Comparison of ENCODE assay signal across 27 cellular contexts in genomic region chr3:74537164-74537563, GRCh38.
A peak's percentile ranks its signal among the peaks of the same experiment; 100 is the strongest.
DNase-seq lines count a peak whose midpoint lies in the region; ATAC-seq, FAIRE-seq and TF ChIP-seq lines count a peak whose summit lies in the region.
"Had no signal": no experiment of that assay in that cellular context is flagged by ENCODE, and none has a peak within 500 bp of the region (broad histone marks: within the 10 kb centered on the region; RNA-seq: fewer than 3 reads in every experiment).

No MANE protein-coding gene starts in this region.

- DNase-seq in AG09319 (ENCODE audit: extremely low read depth, low read depth) (peak; percentile 67), IMR-90 (peak; percentile 80), fibroblast of peridontal ligament (ENCODE audit: extremely low read depth) (peak; percentile 79), sciatic nerve (ENCODE audit: low spot score) (peak; percentile 74), testis (no peak), D721Med (ENCODE audit: insufficient read length, low spot score) (no peak), foreskin melanocyte (no peak)
- DNase-seq in activated T-helper 2 cell treated with anti-CD3 and anti-CD28 coated beads, Interferon-gamma antibody, Interleukin-2, Interleukin-4, amounts not matched to agents 10 μg/mL and 5 μg/mL and 100 μg/mL, durations not matched to agents 14 hours and 24 hours and 36 hours (ENCODE audit: low spot score) = no peak
- DNase-seq: activated CD4-positive, alpha-beta T cell treated with anti-CD3 and anti-CD28 coated beads, Interleukin-2, amount 10 ng/mL, durations not matched to agents 7 days and 5 days; activated naive CD4-positive, alpha-beta T cell treated with anti-CD3 and anti-CD28 coated beads for 36 hours; Caco-2; dermis blood vessel endothelial cell; KG1; NCI-H1092; NCI-H2081; NCI-H510A treated with DMSO at 0.1 percent for 48 hours; SHP77 treated with DMSO at 0.1 percent for 48 hours; stimulated activated CD4-positive, alpha-beta T cell treated with anti-CD3 and anti-CD28 coated beads, Interleukin-15, amount 100 ng/mL, for 24 hours had no signal

- no peak overlapping the region for H3K14ac ChIP-seq in IMR-90 (replicated peaks; ENCODE audit: low read depth, low read length)

- H3K4me1 Mint-ChIP-seq in activated T-helper 2 cell treated with anti-CD3 and anti-CD28 coated beads, Interferon-gamma antibody, Interleukin-2, Interleukin-4, amounts not matched to agents 10 μg/mL and 5 μg/mL and 100 μg/mL, durations not matched to agents 14 hours and 24 hours and 36 hours (ENCODE audit: low read depth) = no peaks in the 10 kb centered on the region
- H3K4me1 Mint-ChIP-seq: activated CD4-positive, alpha-beta T cell treated with anti-CD3 and anti-CD28 coated beads, Interleukin-2, amount 10 ng/mL, durations not matched to agents 7 days and 5 days; B cell; stimulated activated effector memory CD8-positive, alpha-beta T cell treated with anti-CD3 and anti-CD28 coated beads, Interleukin-12 subunit alpha, Interleukin-12 subunit beta, amount 100 ng/mL, for 72 hours had no signal

- no peaks in the 10 kb centered on the region for H4K20me1 ChIP-seq in IMR-90 (ENCODE audit: insufficient read depth, low read length)

- no peak for TF ChIP-seq CTCF in AG09319 (IDR thresholded peaks at IDR 0.05; ENCODE audit: low read depth, low read length)
- no peak for TF ChIP-seq CTCF in IMR-90 (conservative IDR thresholded peaks at IDR 0.05; ENCODE audit: low read depth, low read length)
- TF ChIP-seq CTCF in testis (IDR thresholded peaks at IDR 0.05) = no peak
- TF ChIP-seq CTCF in D721Med (IDR thresholded peaks at IDR 0.05; ENCODE audit: insufficient read depth, missing control alignments) = no peak

- no peak overlapping the region for H2BK120ac ChIP-seq in IMR-90 (ENCODE audit: low read depth, low read length)

- H4K91ac ChIP-seq in IMR-90 (ENCODE audit: insufficient read depth, low read depth, low read length) = no peak overlapping the region

- H3K4me3 ChIP-seq in IMR-90 (ENCODE audit: insufficient read depth, low read depth, low read length) (no peak overlapping the region), testis (no peak overlapping the region)
- H3K4me3 ChIP-seq: heart left ventricle had no signal

- dilution Hi-C loops in IMR-90 (cut with HindIII; ENCODE audit: low sequenced_read_pairs, unreplicated experiment) = no loop called here

- no peak overlapping the region for H3K4me2 ChIP-seq in IMR-90 (ENCODE audit: low read depth, low read length)

- H3K9me1 ChIP-seq in IMR-90 (ENCODE audit: insufficient read depth, low read length) = no peaks in the 10 kb centered on the region

- H3K36me3 Mint-ChIP-seq in activated T-helper 2 cell treated with anti-CD3 and anti-CD28 coated beads, Interferon-gamma antibody, Interleukin-2, Interleukin-4, amounts not matched to agents 10 μg/mL and 5 μg/mL and 100 μg/mL, durations not matched to agents 14 hours and 24 hours and 36 hours (ENCODE audit: low read depth) = no peaks in the 10 kb centered on the region
- H3K36me3 Mint-ChIP-seq: brain; natural killer cell treated with Interleukin-12 subunit alpha and Interleukin-12 subunit beta and Interleukin-15 and Interleukin-18, amount 100 ng/mL, for 72 hours; stimulated activated effector memory CD8-positive, alpha-beta T cell treated with anti-CD3 and anti-CD28 coated beads, Interleukin-12 subunit alpha, Interleukin-12 subunit beta, amount 100 ng/mL, for 72 hours; type B pancreatic cell had no signal

- peaks cover 17% of the 10 kb centered on the region for H3K9me3 Mint-ChIP-seq in activated T-helper 2 cell treated with anti-CD3 and anti-CD28 coated beads, Interferon-gamma antibody, Interleukin-2, Interleukin-4, amounts not matched to agents 10 μg/mL and 5 μg/mL and 100 μg/mL, durations not matched to agents 14 hours and 24 hours and 36 hours
- H3K9me3 Mint-ChIP-seq: activated CD4-positive, alpha-beta T cell treated with anti-CD3 and anti-CD28 coated beads, Interleukin-2, amount 10 ng/mL, durations not matched to agents 7 days and 5 days; type B pancreatic cell had no signal

- H3K27me3 ChIP-seq in IMR-90 (ENCODE audit: control insufficient read depth, insufficient read depth, low read length) (no peaks in the 10 kb centered on the region), testis (no peaks in the 10 kb centered on the region)
- H3K27me3 ChIP-seq: heart left ventricle had no signal

- H2BK5ac ChIP-seq in IMR-90 (ENCODE audit: low read depth, low read length, poor library complexity, severe bottlenecking) = no peak overlapping the region

- intact Hi-C loops in IMR-90 (cut with micrococcal nuclease) = no loop called here
- intact Hi-C loops in sciatic nerve (cut with DNase I) = no loop called here
- intact Hi-C loops in activated T-helper 2 cell treated with anti-CD3 and anti-CD28 coated beads, Interferon-gamma antibody, Interleukin-2, Interleukin-4, amounts not matched to agents 10 μg/mL and 5 μg/mL and 100 μg/mL, durations not matched to agents 14 hours and 24 hours and 36 hours (cut with micrococcal nuclease) = no loop called here
- intact Hi-C loops in testis (cut with DNase I; ENCODE audit: low total_unique reads) = no loop called here

- H3K79me1 ChIP-seq in IMR-90 (ENCODE audit: low read depth in 1 of 2, low read length in 2 of 2) = peaks cover 0 to 2% of the 10 kb centered on the region in 2 experiments; a peak in 1 of 4 replicates

- H2AK9ac ChIP-seq in IMR-90 (replicated peaks; ENCODE audit: low read depth, low read length, poor library complexity) = no peak overlapping the region

- H3K27ac ChIP-seq in IMR-90 (ENCODE audit: insufficient read depth, low read length) (no peak overlapping the region), testis (no peak overlapping the region)
- H3K27ac ChIP-seq: epithelial cell of prostate, heart left ventricle had no signal

- in situ Hi-C loops in IMR-90 (cut with MboI; ENCODE audit: low sequenced_read_pairs) = no loop called here

- H2AK5ac ChIP-seq in IMR-90 (ENCODE audit: low read depth, low read length) = no peak overlapping the region

- WGBS in IMR-90 (ENCODE audit: extremely low coverage in 2 of 2, insufficient read length in 1 of 2), 2 experiments = no CpG with 5 or more reads among the region's 4 CpGs
- 58 to 70% methylated on average over 4 of the region's 4 CpGs for WGBS in testis, 2 donors

- H3K27me3 Mint-ChIP-seq in activated T-helper 2 cell treated with anti-CD3 and anti-CD28 coated beads, Interferon-gamma antibody, Interleukin-2, Interleukin-4, amounts not matched to agents 10 μg/mL and 5 μg/mL and 100 μg/mL, durations not matched to agents 14 hours and 24 hours and 36 hours (ENCODE audit: low read depth) = no peaks in the 10 kb centered on the region
- H3K27me3 Mint-ChIP-seq: activated CD4-positive, alpha-beta T cell treated with anti-CD3 and anti-CD28 coated beads, Interleukin-2, amount 10 ng/mL, durations not matched to agents 7 days and 5 days; B cell; natural killer cell treated with Interleukin-12 subunit alpha and Interleukin-12 subunit beta and Interleukin-15 and Interleukin-18, amount 100 ng/mL, for 72 hours; type B pancreatic cell had no signal

- no peak overlapping the region for H4K8ac ChIP-seq in IMR-90 (ENCODE audit: low read depth in 2 of 2, low read length in 2 of 2)

- no peak for TF ChIP-seq POLR2A in IMR-90 (IDR thresholded peaks at IDR 0.05; ENCODE audit: low read depth, low read length)
- no peak for TF ChIP-seq POLR2A in testis (IDR thresholded peaks at IDR 0.05)

- H3K4me3 Mint-ChIP-seq in activated T-helper 2 cell treated with anti-CD3 and anti-CD28 coated beads, Interferon-gamma antibody, Interleukin-2, Interleukin-4, amounts not matched to agents 10 μg/mL and 5 μg/mL and 100 μg/mL, durations not matched to agents 14 hours and 24 hours and 36 hours (ENCODE audit: low read depth) = no peak overlapping the region
- H3K4me3 Mint-ChIP-seq: activated CD4-positive, alpha-beta T cell treated with anti-CD3 and anti-CD28 coated beads, Interleukin-2, amount 10 ng/mL, durations not matched to agents 7 days and 5 days; activated naive CD4-positive, alpha-beta T cell treated with anti-CD3 and anti-CD28 coated beads for 36 hours; B cell; brain; natural killer cell treated with Interleukin-12 subunit alpha and Interleukin-12 subunit beta and Interleukin-15 and Interleukin-18, amount 100 ng/mL, for 72 hours; stimulated activated effector memory CD8-positive, alpha-beta T cell treated with anti-CD3 and anti-CD28 coated beads, Interleukin-12 subunit alpha, Interleukin-12 subunit beta, amount 100 ng/mL, for 72 hours; type B pancreatic cell had no signal

- no peak overlapping the region for H3K23ac ChIP-seq in IMR-90 (ENCODE audit: low read depth, low read length)

- no peak overlapping the region for H3K56ac ChIP-seq in IMR-90 (ENCODE audit: extremely low read depth, insufficient read depth, low read length)

- no peak overlapping the region for H3K4ac ChIP-seq in IMR-90 (ENCODE audit: low read depth, low read length)

- H4K5ac ChIP-seq in IMR-90 (ENCODE audit: low read depth, low read length) = no peak overlapping the region

- no peak overlapping the region for H3K9ac ChIP-seq in IMR-90 (ENCODE audit: low read depth, low read length)

- H3K36me3 ChIP-seq in IMR-90 (ENCODE audit: control insufficient read depth, insufficient read depth, low read length) (no peaks in the 10 kb centered on the region), testis (ENCODE audit: low read depth, missing control alignments) (no peaks in the 10 kb centered on the region)
- H3K36me3 ChIP-seq: heart left ventricle had no signal

- no peak for TF ChIP-seq RAD21 in IMR-90 (IDR thresholded peaks at IDR 0.05; ENCODE audit: low read length)

- H2AFZ ChIP-seq in IMR-90 (replicated peaks; ENCODE audit: low read length, poor library complexity) = no peak overlapping the region

- no peak overlapping the region; the same call in 1 of the 2 replicates for H3K18ac ChIP-seq in IMR-90 (ENCODE audit: low read depth, low read length)

- CTCF ChIA-PET in IMR-90 (lab: Yijun Ruan, JAX) = interaction anchor here (0.8 kb wide), 1 partner anchor 205 kb away, joined by 3 read pairs; no protein-coding TSS in a partner anchor

- no peak overlapping the region for H2BK20ac ChIP-seq in IMR-90 (ENCODE audit: low read depth, low read length)

- ATAC-seq in IMR-90 (ENCODE audit: low read depth) = peak; percentile 22
- peak; percentile 75 for ATAC-seq in sciatic nerve
- ATAC-seq: natural killer cell treated with Interleukin-12 subunit alpha and Interleukin-12 subunit beta and Interleukin-15 and Interleukin-18, amount 100 ng/mL, for 72 hours; stimulated activated effector memory CD8-positive, alpha-beta T cell treated with anti-CD3 and anti-CD28 coated beads, Interleukin-12 subunit alpha, Interleukin-12 subunit beta, amount 100 ng/mL, for 72 hours had no signal

- POLR2A ChIA-PET in IMR-90 (lab: Charles Lee; ENCODE audit: unreplicated experiment) = no interaction called here

- H3K27ac Mint-ChIP-seq in activated T-helper 2 cell treated with anti-CD3 and anti-CD28 coated beads, Interferon-gamma antibody, Interleukin-2, Interleukin-4, amounts not matched to agents 10 μg/mL and 5 μg/mL and 100 μg/mL, durations not matched to agents 14 hours and 24 hours and 36 hours = no peak overlapping the region
- H3K27ac Mint-ChIP-seq: activated CD4-positive, alpha-beta T cell treated with anti-CD3 and anti-CD28 coated beads, Interleukin-2, amount 10 ng/mL, durations not matched to agents 7 days and 5 days; activated naive CD4-positive, alpha-beta T cell treated with anti-CD3 and anti-CD28 coated beads for 36 hours; B cell; natural killer cell treated with Interleukin-12 subunit alpha and Interleukin-12 subunit beta and Interleukin-15 and Interleukin-18, amount 100 ng/mL, for 72 hours; stimulated activated effector memory CD8-positive, alpha-beta T cell treated with anti-CD3 and anti-CD28 coated beads, Interleukin-12 subunit alpha, Interleukin-12 subunit beta, amount 100 ng/mL, for 72 hours; type B pancreatic cell had no signal

- no peak overlapping the region for H2BK15ac ChIP-seq in IMR-90 (ENCODE audit: low read depth, low read length)

- H3K4me1 ChIP-seq in IMR-90 (ENCODE audit: control insufficient read depth, insufficient read depth, low read length) (peaks cover 6% of the 10 kb centered on the region; the same call in 1 of the 2 replicates), testis (no peaks in the 10 kb centered on the region)
- H3K4me1 ChIP-seq: Caco-2, heart left ventricle had no signal

- H3K9me3 ChIP-seq in IMR-90 (ENCODE audit: control insufficient read depth, insufficient read depth, low read length) (no peaks in the 10 kb centered on the region), testis (no peaks in the 10 kb centered on the region)
- H3K9me3 ChIP-seq: Caco-2 had no signal

- BruUV-seq in IMR-90 (replicated peaks; lab: Mats Ljungman, UMichigan) = no TSS peak

- no peak for FAIRE-seq in D721Med (lab: Jason Lieb, UNC)
- FAIRE-seq: GM12891, keratinocyte had no signal

Comparison
In these comparisons a context has a peak if more than half of its experiments do, and no peak if none do; other contexts are left out.
1. DNase-seq: peak in AG09319 (single experiment), IMR-90 (single experiment), fibroblast of peridontal ligament (single experiment) and sciatic nerve (single experiment); none in activated T-helper 2 cell treated with anti-CD3 and anti-CD28 coated beads, Interferon-gamma antibody, Interleukin-2, Interleukin-4, amounts not matched to agents 10 μg/mL and 5 μg/mL and 100 μg/mL, durations not matched to agents 14 hours and 24 hours and 36 hours (single experiment), testis (single experiment), D721Med (single experiment) and foreskin melanocyte (single experiment).